In the genomic region with DNA sequence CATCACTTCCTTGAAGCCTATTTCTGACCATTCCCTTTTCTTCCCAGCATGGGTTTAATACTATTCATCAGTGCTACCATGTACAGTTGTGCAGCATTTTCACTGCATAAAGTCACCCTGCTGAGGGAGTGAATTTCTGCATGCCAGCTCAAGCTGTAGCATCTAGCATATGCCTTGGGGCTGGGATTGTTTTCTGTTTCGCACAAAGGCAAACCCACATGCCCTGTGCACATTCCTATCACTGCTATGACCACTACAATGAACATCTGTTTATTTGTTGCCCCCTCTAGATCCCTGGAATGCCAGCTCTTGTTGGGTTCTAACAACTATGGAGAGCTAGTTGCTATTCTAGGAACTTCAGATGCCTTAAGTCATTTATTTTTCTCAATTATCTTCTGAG, we compare ENCODE assay signal across 22 cellular contexts.
DNase-seq lines count a peak whose midpoint lies in the region; ATAC-seq and TF ChIP-seq lines count a peak whose summit lies in the region.
"Had no signal": no experiment of that assay in that cellular context is flagged by ENCODE, and none has a peak within 500 bp of the region (broad histone marks: within the 10 kb centered on the region; RNA-seq: fewer than 3 reads in every experiment).

No MANE protein-coding gene starts in this region.

- no CpG with 5 or more reads among the region's 1 CpG for WGBS in mesenchymal stem cell

- peaks cover 89% of the 10 kb centered on the region for H3K4me1 Mint-ChIP-seq in activated naive CD8-positive, alpha-beta T cell (ENCODE audit: low read depth)
- peaks cover 75% of the 10 kb centered on the region for H3K4me1 Mint-ChIP-seq in activated naive CD8-positive, alpha-beta T cell treated with anti-CD3 and anti-CD28 coated beads, Interleukin-2, amount 50 U/mL, for 24 hours
- peaks cover 3% of the 10 kb centered on the region for H3K4me1 Mint-ChIP-seq in progenitor cell of endocrine pancreas (ENCODE audit: low read depth)

- no peak overlapping the region for H3K4ac ChIP-seq in mesenchymal stem cell (ENCODE audit: low read depth in 1 of 2, low read length in 2 of 2)

- no peaks in the 10 kb centered on the region for H3K36me3 Mint-ChIP-seq in activated naive CD8-positive, alpha-beta T cell
- no peaks in the 10 kb centered on the region for H3K36me3 Mint-ChIP-seq in activated naive CD8-positive, alpha-beta T cell treated with anti-CD3 and anti-CD28 coated beads, Interleukin-2, amount 50 U/mL, for 24 hours (ENCODE audit: low read depth)
- no peaks in the 10 kb centered on the region for H3K36me3 Mint-ChIP-seq in progenitor cell of endocrine pancreas (ENCODE audit: insufficient read depth)
- H3K36me3 Mint-ChIP-seq: activated naive CD8-positive, alpha-beta T cell treated with anti-CD3 and anti-CD28 coated beads for 36 hours; mesothelial cell of epicardium had no signal

- no peak overlapping the region for H3K14ac ChIP-seq in mesenchymal stem cell (ENCODE audit: low read length in 2 of 2)

- H3K27me3 ChIP-seq in mesenchymal stem cell (ENCODE audit: control insufficient read depth in 1 of 2, insufficient read depth in 1 of 2, low read length in 2 of 2): no peaks in the 10 kb centered on the region
- H3K27me3 ChIP-seq: BLaER1 treated with 17β-estradiol and CSF1 and Interleukin-3, amounts not matched to agents 10 nM and 100 nM; spleen; stomach had no signal

- no peak overlapping the region for H3K9ac ChIP-seq in mesenchymal stem cell (ENCODE audit: low read length)
- H3K9ac ChIP-seq: BLaER1 treated with 17β-estradiol and CSF1 and Interleukin-3, amounts not matched to agents 10 nM and 100 nM; GM23248 had no signal

- H2AK5ac ChIP-seq in mesenchymal stem cell (ENCODE audit: low read length, severe bottlenecking): no peak overlapping the region

- no peak overlapping the region for H3K4me2 ChIP-seq in mesenchymal stem cell (ENCODE audit: low read length, poor library complexity, severe bottlenecking)
- H3K4me2 ChIP-seq: BLaER1 treated with 17β-estradiol and CSF1 and Interleukin-3, amounts not matched to agents 10 nM and 100 nM had no signal

- no peak for ATAC-seq in activated naive CD8-positive, alpha-beta T cell treated with anti-CD3 and anti-CD28 coated beads, Interleukin-2, amount 50 U/mL, for 24 hours
- ATAC-seq: left cardiac atrium, Right ventricle myocardium inferior had no signal

- H3K23ac ChIP-seq in mesenchymal stem cell (ENCODE audit: low read length in 2 of 2): no peak overlapping the region

- no peak overlapping the region for H3K4me3 ChIP-seq in mesenchymal stem cell (ENCODE audit: insufficient read depth in 1 of 2, low read depth in 1 of 2, low read length in 2 of 2)
- H3K4me3 ChIP-seq: BLaER1 treated with 17β-estradiol and CSF1 and Interleukin-3, amounts not matched to agents 10 nM and 100 nM; GM23248; spleen; stomach had no signal

- no peak overlapping the region for H3K27ac ChIP-seq in mesenchymal stem cell (ENCODE audit: low read length, poor library complexity, severe bottlenecking)
- H3K27ac ChIP-seq: BLaER1 treated with 17β-estradiol and CSF1 and Interleukin-3, amounts not matched to agents 10 nM and 100 nM; GM23248; spleen; stomach had no signal

- H3K9me3 Mint-ChIP-seq in activated naive CD8-positive, alpha-beta T cell (ENCODE audit: low read depth): peaks cover 3% of the 10 kb centered on the region
- H3K9me3 Mint-ChIP-seq in activated naive CD8-positive, alpha-beta T cell treated with anti-CD3 and anti-CD28 coated beads, Interleukin-2, amount 50 U/mL, for 24 hours: peaks cover 6% of the 10 kb centered on the region
- H3K9me3 Mint-ChIP-seq in progenitor cell of endocrine pancreas (ENCODE audit: low read depth): no peaks in the 10 kb centered on the region
- H3K9me3 Mint-ChIP-seq: activated naive CD8-positive, alpha-beta T cell treated with anti-CD3 and anti-CD28 coated beads for 36 hours; activated T-helper 1 cell treated with anti-CD3 and anti-CD28 coated beads, Interleukin-12 subunit alpha, Interleukin-12 subunit beta, Interleukin-2, Interleukin-4 antibody, amounts not matched to agents 30 ng/mL and 10 ng/mL and 1 ng/mL, durations not matched to agents 14 hours and 24 hours and 36 hours; dendritic cell treated with granulocyte-macrophage colony-stimulating factor and Interleukin-4, amounts not matched to agents 40 ng/mL and 50 ng/mL, for 4 days; mesothelial cell of epicardium had no signal

- no peak overlapping the region for H2BK12ac ChIP-seq in mesenchymal stem cell (ENCODE audit: low read length in 2 of 2)

- H2BK5ac ChIP-seq in mesenchymal stem cell (ENCODE audit: low read depth, low read length, poor library complexity, severe bottlenecking): no peak overlapping the region

- H4K8ac ChIP-seq in mesenchymal stem cell (ENCODE audit: low read length): no peak overlapping the region

- no peak for DNase-seq in activated naive CD8-positive, alpha-beta T cell treated with anti-CD3 and anti-CD28 coated beads, Interleukin-2, amount 50 U/mL, for 24 hours
- peak; percentile 21 for DNase-seq in dedifferentiated amniotic fluid mesenchymal stem cell (ENCODE audit: extremely low spot score)
- DNase-seq in mesenchymal stem cell: peak; percentile 52
- DNase-seq in SHP77 (lab: John Stamatoyannopoulos, UW): no peak
- DNase-seq in HEK293T (ENCODE audit: extremely low spot score): no peak
- DNase-seq in stimulated activated CD4-positive, alpha-beta T cell treated with anti-CD3 and anti-CD28 coated beads, Interleukin-1b, Interleukin-23, amount 100 ng/mL, for 48 hours: no peak
- DNase-seq in progenitor cell of endocrine pancreas (ENCODE audit: low spot score, unreplicated experiment): no peak
- DNase-seq: activated naive CD8-positive, alpha-beta T cell treated with anti-CD3 and anti-CD28 coated beads for 36 hours; GF-D8; GM23248; left cardiac atrium; NCI-H1694; NCI-H82; spleen; stimulated activated CD4-positive, alpha-beta T cell treated with anti-CD3 and anti-CD28 coated beads, Interleukin-4, amount 100 ng/mL, for 4 hours; stomach had no signal

- no peaks in the 10 kb centered on the region for H3K4me1 ChIP-seq in mesenchymal stem cell (ENCODE audit: control insufficient read depth, insufficient read depth, low read depth, low read length)

- no peak overlapping the region for H3K4me3 Mint-ChIP-seq in activated naive CD8-positive, alpha-beta T cell
- no peak overlapping the region for H3K4me3 Mint-ChIP-seq in activated naive CD8-positive, alpha-beta T cell treated with anti-CD3 and anti-CD28 coated beads, Interleukin-2, amount 50 U/mL, for 24 hours
- H3K4me3 Mint-ChIP-seq in progenitor cell of endocrine pancreas (ENCODE audit: low read depth): no peak overlapping the region
- H3K4me3 Mint-ChIP-seq: activated naive CD8-positive, alpha-beta T cell treated with anti-CD3 and anti-CD28 coated beads for 36 hours; activated T-helper 1 cell treated with anti-CD3 and anti-CD28 coated beads, Interleukin-12 subunit alpha, Interleukin-12 subunit beta, Interleukin-2, Interleukin-4 antibody, amounts not matched to agents 30 ng/mL and 10 ng/mL and 1 ng/mL, durations not matched to agents 14 hours and 24 hours and 36 hours; dendritic cell treated with granulocyte-macrophage colony-stimulating factor and Interleukin-4, amounts not matched to agents 40 ng/mL and 50 ng/mL, for 4 days; mesothelial cell of epicardium had no signal

- H2BK15ac ChIP-seq in mesenchymal stem cell (ENCODE audit: low read depth, poor library complexity, severe bottlenecking): no peak overlapping the region

- H3K27ac Mint-ChIP-seq in activated naive CD8-positive, alpha-beta T cell: peak overlapping the region; percentile 18
- H3K27ac Mint-ChIP-seq in activated naive CD8-positive, alpha-beta T cell treated with anti-CD3 and anti-CD28 coated beads, Interleukin-2, amount 50 U/mL, for 24 hours: no peak overlapping the region
- no peak overlapping the region for H3K27ac Mint-ChIP-seq in progenitor cell of endocrine pancreas
- H3K27ac Mint-ChIP-seq: activated naive CD8-positive, alpha-beta T cell treated with anti-CD3 and anti-CD28 coated beads for 36 hours; activated T-helper 1 cell treated with anti-CD3 and anti-CD28 coated beads, Interleukin-12 subunit alpha, Interleukin-12 subunit beta, Interleukin-2, Interleukin-4 antibody, amounts not matched to agents 30 ng/mL and 10 ng/mL and 1 ng/mL, durations not matched to agents 14 hours and 24 hours and 36 hours; dendritic cell treated with granulocyte-macrophage colony-stimulating factor and Interleukin-4, amounts not matched to agents 40 ng/mL and 50 ng/mL, for 4 days; mesothelial cell of epicardium had no signal

- no peaks in the 10 kb centered on the region for H3K27me3 Mint-ChIP-seq in activated naive CD8-positive, alpha-beta T cell
- H3K27me3 Mint-ChIP-seq in activated naive CD8-positive, alpha-beta T cell treated with anti-CD3 and anti-CD28 coated beads, Interleukin-2, amount 50 U/mL, for 24 hours: no peaks in the 10 kb centered on the region
- H3K27me3 Mint-ChIP-seq in progenitor cell of endocrine pancreas: peaks cover 9% of the 10 kb centered on the region
- H3K27me3 Mint-ChIP-seq: activated naive CD8-positive, alpha-beta T cell treated with anti-CD3 and anti-CD28 coated beads for 36 hours; dendritic cell treated with granulocyte-macrophage colony-stimulating factor and Interleukin-4, amounts not matched to agents 40 ng/mL and 50 ng/mL, for 4 days had no signal

- POLR2A ChIA-PET in HEK293T (lab: Yijun Ruan, JAX): no interaction called here

- no peaks in the 10 kb centered on the region for H3K9me3 ChIP-seq in mesenchymal stem cell (ENCODE audit: control insufficient read depth, low read length)
- H3K9me3 ChIP-seq: BLaER1 treated with 17β-estradiol and CSF1 and Interleukin-3, amounts not matched to agents 10 nM and 100 nM; spleen; stomach had no signal

- H2AFZ ChIP-seq in mesenchymal stem cell (ENCODE audit: low read depth, low read length): no peak overlapping the region
- H2AFZ ChIP-seq: GM23248 had no signal

- H3K79me1 ChIP-seq in mesenchymal stem cell (replicated peaks; ENCODE audit: low read length, poor library complexity, severe bottlenecking): no peaks in the 10 kb centered on the region

- CTCF ChIA-PET in HEK293T (lab: Yijun Ruan, JAX): no interaction called here

- no peak for TF ChIP-seq CTCF in progenitor cell of endocrine pancreas (IDR thresholded peaks at IDR 0.05; ENCODE audit: unreplicated experiment)

- H3K36me3 ChIP-seq in mesenchymal stem cell (ENCODE audit: control insufficient read depth in 1 of 2, insufficient read depth in 2 of 2, low read depth in 1 of 2, low read length in 2 of 2): no peaks in the 10 kb centered on the region
- H3K36me3 ChIP-seq: BLaER1 treated with 17β-estradiol and CSF1 and Interleukin-3, amounts not matched to agents 10 nM and 100 nM; spleen; stomach had no signal

- H3K18ac ChIP-seq in mesenchymal stem cell (ENCODE audit: low read depth in 1 of 2, low read length in 2 of 2): no peak overlapping the region

- no peak overlapping the region for H2BK120ac ChIP-seq in mesenchymal stem cell (ENCODE audit: low read depth, low read length)

- no peak overlapping the region for H4K91ac ChIP-seq in mesenchymal stem cell (ENCODE audit: low read length)

TF ChIP-seq in HEK293T, 16 proteins besides CTCF, POLR2A, EP300 and RAD21:
- TF ChIP-seq SP1 (IDR thresholded peaks at IDR 0.05) (no peak), BHLHE40 (IDR thresholded peaks at IDR 0.05; ENCODE audit: borderline replicate concordance) (no peak), L3MBTL2 (conservative IDR thresholded peaks at IDR 0.05) (no peak), FOXA1 (IDR thresholded peaks at IDR 0.05) (no peak), TARDBP (IDR thresholded peaks at IDR 0.05) (no peak), ARNT (IDR thresholded peaks at IDR 0.05) (no peak)

Comparison
In these comparisons a context has a peak if more than half of its experiments do, and no peak if none do; other contexts are left out.
1. DNase-seq: peak in dedifferentiated amniotic fluid mesenchymal stem cell (single experiment) and mesenchymal stem cell (single experiment); none in activated naive CD8-positive, alpha-beta T cell treated with anti-CD3 and anti-CD28 coated beads, Interleukin-2, amount 50 U/mL, for 24 hours (single experiment), SHP77 (0 of 2), HEK293T (single experiment), stimulated activated CD4-positive, alpha-beta T cell treated with anti-CD3 and anti-CD28 coated beads, Interleukin-1b, Interleukin-23, amount 100 ng/mL, for 48 hours (single experiment) and progenitor cell of endocrine pancreas (single experiment).